25 cellular contexts compared by ENCODE assay signal in genomic region chr1:189305279-189305678, GRCh38.
"Had no signal": no experiment of that assay in that cellular context is flagged by ENCODE, and none has a peak within 500 bp of the region (broad histone marks: within the 10 kb centered on the region; RNA-seq: fewer than 3 reads in every experiment).

No MANE protein-coding gene starts in this region.

- H3K4me3 ChIP-seq: stomach, suprapubic skin, testis, thoracic aorta, thyroid gland, tibial artery, tibial nerve, transverse colon, upper lobe of left lung, upper lobe of right lung, uterus, vagina had no signal

- H3K27me3 ChIP-seq: stomach, suprapubic skin, testis, thyroid gland, tibial artery, tibial nerve, transverse colon, upper lobe of left lung, upper lobe of right lung, uterus, vagina had no signal

- H3K9me3 ChIP-seq: stomach, suprapubic skin, testis, thoracic aorta, thyroid gland, tibial artery, tibial nerve, transverse colon, upper lobe of left lung, upper lobe of right lung, uterus, vagina had no signal

- FAIRE-seq: urothelium cell line had no signal

- H3K36me3 ChIP-seq: stomach, suprapubic skin, thoracic aorta, thyroid gland, tibial artery, tibial nerve, transverse colon, upper lobe of left lung, upper lobe of right lung, uterus, vagina had no signal

- H3K27ac ChIP-seq: stomach, suprapubic skin, testis, thoracic aorta, thyroid gland, tibial artery, tibial nerve, transverse colon, upper lobe of left lung, upper lobe of right lung, uterus, vagina had no signal

- DNase-seq: stimulated activated CD4-positive, alpha-beta T cell treated with anti-CD3 and anti-CD28 coated beads, Interleukin-2, amount 100 ng/mL, for 48 hours; stimulated activated CD4-positive, alpha-beta T cell treated with anti-CD3 and anti-CD28 coated beads, Interleukin-4, amount 100 ng/mL, for 1 hour; stimulated activated CD4-positive, alpha-beta T cell treated with anti-CD3 and anti-CD28 coated beads, Interleukin-4, amount 100 ng/mL, for 24 hours; stimulated activated CD4-positive, alpha-beta T cell treated with anti-CD3 and anti-CD28 coated beads, Interleukin-4, amount 100 ng/mL, for 4 hours; stimulated activated CD8-positive, alpha-beta memory T cell treated with anti-CD3 and anti-CD28 coated beads, Interleukin-4, amount 100 ng/mL, for 48 hours; stimulated activated naive B cell treated with anti-CD40 and anti-IgM and Interleukin-4, amounts not matched to agents 10 μg/mL and 1 μg/mL and 100 μg/mL, for 72 hours; stimulated activated naive CD4-positive, alpha-beta T cell; stimulated activated naive CD4-positive, alpha-beta T cell treated with Interleukin-2 at 50 U/mL for 16 hours; stimulated activated naive CD8-positive, alpha-beta T cell treated with anti-CD3 and anti-CD28 coated beads, Interleukin-15, amount 100 ng/mL, for 72 hours; stimulated activated naive CD8-positive, alpha-beta T cell treated with anti-CD3 and anti-CD28 coated beads, Interleukin-15, Interleukin-2, amounts not matched to agents 100 U/mL and 50 U/mL, for 24 hours; stomach; substantia nigra; testis; thyroid gland; tibial artery; transverse colon; trophoblast cell; upper lobe of left lung; upper lobe of right lung; uterus had no signal

- H3K4me1 ChIP-seq: stomach, suprapubic skin, thyroid gland, tibial artery, tibial nerve, transverse colon, upper lobe of left lung, upper lobe of right lung, uterus, vagina had no signal
